Comparison of ENCODE assay signal across 1 cellular context in the genomic region with DNA sequence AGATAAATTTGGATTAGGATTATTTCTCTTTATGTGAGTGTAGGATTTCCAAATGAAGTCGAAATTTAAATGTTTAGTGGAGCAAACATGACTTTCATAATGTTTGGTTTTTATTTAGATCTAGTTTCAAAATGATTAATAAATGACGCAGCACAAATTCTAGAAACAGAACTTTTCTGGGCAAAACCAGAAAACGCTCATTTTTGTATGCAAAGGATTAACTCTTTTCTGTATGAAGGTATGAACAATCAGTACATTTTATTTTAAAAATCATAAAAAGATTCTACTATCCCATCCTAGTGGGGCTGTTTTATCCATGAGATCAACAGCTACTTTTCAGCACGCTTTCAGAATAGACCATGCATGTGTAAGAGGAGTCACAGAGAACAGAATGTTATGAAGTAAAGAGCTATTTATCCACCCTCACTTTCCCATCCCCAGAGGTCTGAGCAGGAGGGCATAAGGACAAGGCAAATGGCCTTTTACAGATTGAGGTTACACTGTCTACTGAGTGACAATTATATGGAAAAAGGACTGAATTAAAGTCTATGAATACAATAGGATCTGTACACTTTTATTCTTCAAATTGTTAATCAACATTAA.
A peak's percentile ranks its signal among the peaks of the same experiment; 100 is the strongest.
TF ChIP-seq lines count a peak whose summit lies in the region.

No MANE protein-coding gene starts in this region.

TF ChIP-seq in GM12878, 131 proteins besides CTCF, POLR2A, EP300 and RAD21 (continued from another document):
- TF ChIP-seq DPF2 (IDR thresholded peaks at IDR 0.05), result 0 out of 2 replicates have a peak, but pooled peaks have one; percentile 30
- TF ChIP-seq IRF4 (IDR thresholded peaks at IDR 0.05; ENCODE audit: low read depth, low read length), result peak; percentile 22; the same call in 1 of the 2 replicates
- TF ChIP-seq MEF2B (IDR thresholded peaks at IDR 0.05; ENCODE audit: partially characterized antibody, poor library complexity, severe bottlenecking), result peak; percentile 22
- TF ChIP-seq TAF1 (IDR thresholded peaks at IDR 0.05; ENCODE audit: borderline replicate concordance, low read depth, low read length), result 0 out of 2 replicates have a peak, but pooled peaks have one; percentile 11
- 0 out of 2 replicates have a peak, but pooled peaks have one; percentile 22 for TF ChIP-seq ATF7 (IDR thresholded peaks at IDR 0.05; ENCODE audit: low read depth)
